ENCODE assay signal across 24 cellular contexts in the genomic region with DNA sequence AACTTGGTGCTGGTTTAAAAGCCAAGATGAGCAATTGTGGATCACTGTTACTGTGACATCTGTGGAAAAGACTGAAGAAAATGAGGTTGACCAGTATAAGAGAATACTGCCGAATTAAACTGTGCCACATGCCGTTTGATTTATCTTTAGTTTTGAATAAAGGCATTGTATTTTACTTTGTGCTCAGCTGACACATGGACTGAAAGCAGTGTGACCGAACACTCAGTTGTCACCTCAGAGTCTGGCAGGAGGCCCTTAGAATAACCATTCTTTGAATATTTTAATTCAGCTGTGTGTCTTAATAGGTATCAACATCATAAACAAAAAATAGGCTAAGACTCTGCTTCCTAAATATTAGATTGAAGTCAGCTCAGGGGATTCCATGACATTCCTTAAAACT.
"Had no signal": no experiment of that assay in that cellular context is flagged by ENCODE, and none has a peak within 500 bp of the region (broad histone marks: within the 10 kb centered on the region; RNA-seq: fewer than 3 reads in every experiment).

No MANE protein-coding gene starts in this region.

- H3K9me3 ChIP-seq: esophagus muscularis mucosa, heart left ventricle, sigmoid colon, thyroid gland, upper lobe of left lung, vagina had no signal

- DNase-seq: activated CD4-positive, alpha-beta memory T cell treated with anti-CD3 and anti-CD28 coated beads, Interleukin-2, amount 10 ng/mL, durations not matched to agents 7 days and 5 days; activated CD4-positive, alpha-beta T cell treated with anti-CD3 and anti-CD28 coated beads for 1 hour; activated CD4-positive, alpha-beta T cell treated with anti-CD3 and anti-CD28 coated beads, Interleukin-2, amount 10 ng/mL, durations not matched to agents 7 days and 5 days; activated CD8-positive, alpha-beta memory T cell treated with anti-CD3 and anti-CD28 coated beads, Interleukin-2, amount 50 U/mL, for 48 hours; activated gamma-delta T cell treated with Interleukin-2 at 50 U/mL for 16 hours; activated T-cell treated with anti-CD3 and anti-CD28 coated beads, Interleukin-2, amount 50 U/mL, for 24 hours; anterior cingulate cortex; endodermal cell; foreskin keratinocyte; heart left ventricle; sigmoid colon; small intestine; stimulated activated CD4-positive, alpha-beta T cell treated with anti-CD3 and anti-CD28 coated beads, Interleukin-4, amount 100 ng/mL, for 24 hours; T-helper 2 cell; thyroid gland; upper lobe of left lung had no signal

- H3K4me3 ChIP-seq: cardiac muscle cell, esophagus muscularis mucosa, heart left ventricle, sigmoid colon, thyroid gland, upper lobe of left lung, vagina had no signal

- ATAC-seq: activated naive CD4-positive, alpha-beta T cell treated with anti-CD3 and anti-CD28 coated beads, Interleukin-2, amount 50 U/mL, for 72 hours; foreskin keratinocyte; natural killer cell treated with Interleukin-12 subunit alpha and Interleukin-12 subunit beta and Interleukin-15 and Interleukin-18, amount 100 ng/mL, for 72 hours; stimulated activated effector memory CD8-positive, alpha-beta T cell treated with anti-CD3 and anti-CD28 coated beads, Interleukin-12 subunit alpha, Interleukin-12 subunit beta, amount 100 ng/mL, for 72 hours had no signal

- H3K36me3 ChIP-seq: cardiac muscle cell, esophagus muscularis mucosa, heart left ventricle, sigmoid colon, thyroid gland, upper lobe of left lung, vagina had no signal

- H3K4me1 ChIP-seq: foreskin keratinocyte had no signal

- H3K4me1 Mint-ChIP-seq: activated CD4-positive, alpha-beta memory T cell treated with anti-CD3 and anti-CD28 coated beads, Interleukin-2, amount 10 ng/mL, durations not matched to agents 7 days and 5 days had no signal

- H3K36me3 Mint-ChIP-seq: natural killer cell treated with Interleukin-12 subunit alpha and Interleukin-12 subunit beta and Interleukin-15 and Interleukin-18, amount 100 ng/mL, for 72 hours; stimulated activated effector memory CD8-positive, alpha-beta T cell treated with anti-CD3 and anti-CD28 coated beads, Interleukin-12 subunit alpha, Interleukin-12 subunit beta, amount 100 ng/mL, for 72 hours had no signal

- H3K27ac Mint-ChIP-seq: activated CD4-positive, alpha-beta memory T cell treated with anti-CD3 and anti-CD28 coated beads, Interleukin-2, amount 10 ng/mL, durations not matched to agents 7 days and 5 days; activated CD4-positive, alpha-beta T cell treated with anti-CD3 and anti-CD28 coated beads, Interleukin-2, amount 10 ng/mL, durations not matched to agents 7 days and 5 days; activated naive CD4-positive, alpha-beta T cell treated with anti-CD3 and anti-CD28 coated beads, Interleukin-2, amount 50 U/mL, for 72 hours; activated T-cell treated with anti-CD3 and anti-CD28 coated beads, Interleukin-2, amount 50 U/mL, for 24 hours; endodermal cell; memory B cell; natural killer cell treated with Interleukin-12 subunit alpha and Interleukin-12 subunit beta and Interleukin-15 and Interleukin-18, amount 100 ng/mL, for 72 hours; stimulated activated effector memory CD8-positive, alpha-beta T cell treated with anti-CD3 and anti-CD28 coated beads, Interleukin-12 subunit alpha, Interleukin-12 subunit beta, amount 100 ng/mL, for 72 hours; stimulated activated naive CD8-positive, alpha-beta T cell treated with anti-CD3 and anti-CD28 coated beads, Interleukin-15, Interleukin-2, amounts not matched to agents 100 ng/mL and 50 ng/mL, for 24 hours had no signal

- H3K27ac ChIP-seq: esophagus muscularis mucosa, foreskin keratinocyte, sigmoid colon, thyroid gland, upper lobe of left lung, vagina had no signal

- H3K27me3 ChIP-seq: cardiac muscle cell, esophagus muscularis mucosa, foreskin keratinocyte, heart left ventricle, sigmoid colon, thyroid gland, upper lobe of left lung, vagina had no signal

- H3K9me3 Mint-ChIP-seq: activated T-cell treated with anti-CD3 and anti-CD28 coated beads, Interleukin-2, amount 50 U/mL, for 24 hours; memory B cell; natural killer cell treated with Interleukin-12 subunit alpha and Interleukin-12 subunit beta and Interleukin-15 and Interleukin-18, amount 100 ng/mL, for 72 hours; stimulated activated effector memory CD8-positive, alpha-beta T cell treated with anti-CD3 and anti-CD28 coated beads, Interleukin-12 subunit alpha, Interleukin-12 subunit beta, amount 100 ng/mL, for 72 hours; stimulated activated naive CD8-positive, alpha-beta T cell treated with anti-CD3 and anti-CD28 coated beads, Interleukin-15, Interleukin-2, amounts not matched to agents 100 ng/mL and 50 ng/mL, for 24 hours had no signal

- H3K4me3 Mint-ChIP-seq: activated CD4-positive, alpha-beta memory T cell treated with anti-CD3 and anti-CD28 coated beads, Interleukin-2, amount 10 ng/mL, durations not matched to agents 7 days and 5 days; activated CD4-positive, alpha-beta T cell treated with anti-CD3 and anti-CD28 coated beads, Interleukin-2, amount 10 ng/mL, durations not matched to agents 7 days and 5 days; activated T-cell treated with anti-CD3 and anti-CD28 coated beads, Interleukin-2, amount 50 U/mL, for 24 hours; endodermal cell; memory B cell; natural killer cell treated with Interleukin-12 subunit alpha and Interleukin-12 subunit beta and Interleukin-15 and Interleukin-18, amount 100 ng/mL, for 72 hours; stimulated activated effector memory CD8-positive, alpha-beta T cell treated with anti-CD3 and anti-CD28 coated beads, Interleukin-12 subunit alpha, Interleukin-12 subunit beta, amount 100 ng/mL, for 72 hours; stimulated activated naive CD8-positive, alpha-beta T cell treated with anti-CD3 and anti-CD28 coated beads, Interleukin-15, Interleukin-2, amounts not matched to agents 100 ng/mL and 50 ng/mL, for 24 hours had no signal

- H3K27me3 Mint-ChIP-seq: activated CD4-positive, alpha-beta memory T cell treated with anti-CD3 and anti-CD28 coated beads, Interleukin-2, amount 10 ng/mL, durations not matched to agents 7 days and 5 days; activated CD4-positive, alpha-beta T cell treated with anti-CD3 and anti-CD28 coated beads, Interleukin-2, amount 10 ng/mL, durations not matched to agents 7 days and 5 days; activated T-cell treated with anti-CD3 and anti-CD28 coated beads, Interleukin-2, amount 50 U/mL, for 24 hours; memory B cell; natural killer cell treated with Interleukin-12 subunit alpha and Interleukin-12 subunit beta and Interleukin-15 and Interleukin-18, amount 100 ng/mL, for 72 hours; stimulated activated naive CD8-positive, alpha-beta T cell treated with anti-CD3 and anti-CD28 coated beads, Interleukin-15, Interleukin-2, amounts not matched to agents 100 ng/mL and 50 ng/mL, for 24 hours had no signal
